ENCODE assay signal across 16 cellular contexts in the genomic region with DNA sequence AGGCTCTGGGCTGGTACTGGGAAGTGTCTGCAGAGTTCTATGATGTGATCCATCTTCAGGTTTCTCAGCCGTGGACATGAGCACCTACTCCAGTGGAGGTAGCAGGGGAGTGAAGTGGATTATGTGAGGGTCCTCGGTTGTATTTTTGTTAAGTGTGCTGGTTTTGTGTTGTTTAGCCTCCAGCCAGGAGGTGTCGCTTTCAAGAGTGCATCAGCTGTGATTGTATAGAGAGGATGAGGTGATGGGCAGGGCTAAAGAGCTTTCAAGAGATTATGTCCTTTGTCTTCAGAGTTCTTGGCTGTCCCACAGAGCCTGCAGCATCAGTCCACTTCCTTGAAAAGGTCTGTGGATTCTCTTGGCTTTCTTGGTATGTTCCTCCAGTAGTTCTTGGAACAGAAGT.
A peak's percentile ranks its signal among the peaks of the same experiment; 100 is the strongest.
DNase-seq lines count a peak whose midpoint lies in the region; ATAC-seq and TF ChIP-seq lines count a peak whose summit lies in the region.
"Had no signal": no experiment of that assay in that cellular context is flagged by ENCODE, and none has a peak within 500 bp of the region (broad histone marks: within the 10 kb centered on the region; RNA-seq: fewer than 3 reads in every experiment).

No MANE protein-coding gene starts in this region.

- peaks cover 12% of the 10 kb centered on the region; the same call in 2 of the 3 replicates for H3K9me3 Mint-ChIP-seq in GM23338

- H3K4me1 ChIP-seq in BLaER1 (peaks cover 10% of the 10 kb centered on the region), GM23338 (ENCODE audit: insufficient read depth) (no peaks in the 10 kb centered on the region), OCI-LY7 (ENCODE audit: insufficient read depth, low read length, poor library complexity, severe bottlenecking) (no peaks in the 10 kb centered on the region)
- H3K4me1 ChIP-seq: Caco-2 had no signal

- no peaks in the 10 kb centered on the region for H3K4me1 Mint-ChIP-seq in GM23338
- H3K4me1 Mint-ChIP-seq: CD4-positive, CD25-positive, alpha-beta regulatory T cell had no signal

- H3F3A ChIP-seq in GM23338 (replicated peaks; ENCODE audit: low read depth): no peaks in the 10 kb centered on the region

- H3K4me3 Mint-ChIP-seq in GM23338: no peak overlapping the region
- H3K4me3 Mint-ChIP-seq: CD4-positive, CD25-positive, alpha-beta regulatory T cell; CD8-positive, alpha-beta T cell had no signal

- CTCF ChIA-PET in OCI-LY7 (lab: Charles Lee; ENCODE audit: unreplicated experiment): no interaction called here

- DNase-seq in GM23338 (ENCODE audit: low spot score) (peak; percentile 3), OCI-LY7 (ENCODE audit: low spot score) (no peak), coronary artery (ENCODE audit: low spot score) (no peak), NCI-H1105 (lab: John Stamatoyannopoulos, UW) (no peak), NCI-H345 treated with DMSO at 0.1 percent for 48 hours (lab: John Stamatoyannopoulos, UW; ENCODE audit: unreplicated experiment) (no peak)
- DNase-seq: C1 segment of cervical spinal cord; Caco-2; CD4-positive, CD25-positive, alpha-beta regulatory T cell; CD8-positive, alpha-beta T cell; DMS153; DND-41; GOT3; HCEC 1CT had no signal

- H4K20me1 ChIP-seq in BLaER1: no peaks in the 10 kb centered on the region
- H4K20me1 ChIP-seq in GM23338 (replicated peaks; ENCODE audit: insufficient read depth): no peaks in the 10 kb centered on the region
- H4K20me1 ChIP-seq in OCI-LY7 (ENCODE audit: insufficient read depth, low read length): no peaks in the 10 kb centered on the region

- H3K9me2 ChIP-seq in GM23338 (ENCODE audit: insufficient read depth) (0 out of 2 replicates have a peak, but pooled peaks cover 2% of the 10 kb centered on the region), OCI-LY7 (ENCODE audit: insufficient read depth, low read length) (no peaks in the 10 kb centered on the region)

- H3K36me3 Mint-ChIP-seq in GM23338 (ENCODE audit: low read depth): no peaks in the 10 kb centered on the region
- H3K36me3 Mint-ChIP-seq: CD4-positive, CD25-positive, alpha-beta regulatory T cell; CD8-positive, alpha-beta T cell had no signal

- H3K9ac ChIP-seq in BLaER1: no peak overlapping the region

- H3K27me3 Mint-ChIP-seq in GM23338 (ENCODE audit: insufficient read depth, low read depth, poor library complexity): peaks cover 3% of the 10 kb centered on the region
- H3K27me3 Mint-ChIP-seq: CD4-positive, CD25-positive, alpha-beta regulatory T cell had no signal

- no peak overlapping the region for H3K27ac Mint-ChIP-seq in GM23338
- H3K27ac Mint-ChIP-seq: CD4-positive, CD25-positive, alpha-beta regulatory T cell; CD8-positive, alpha-beta T cell had no signal

- peak; percentile 45 for TF ChIP-seq CTCF in 22Rv1 (IDR thresholded peaks at IDR 0.05)
- 0 out of 4 replicates have a peak, but pooled peaks have one; percentile 9 to 11 for TF ChIP-seq CTCF in GM23338 (conservative IDR thresholded peaks at IDR 0.05; ENCODE audit: low read depth in 2 of 2)
- 0 out of 2 replicates have a peak, but pooled peaks have one; percentile 7 for TF ChIP-seq CTCF in OCI-LY7 (conservative IDR thresholded peaks at IDR 0.05; ENCODE audit: low read length)
- TF ChIP-seq CTCF in coronary artery (IDR thresholded peaks at IDR 0.05): no peak

- H3K36me3 ChIP-seq in BLaER1: no peaks in the 10 kb centered on the region
- no peaks in the 10 kb centered on the region for H3K36me3 ChIP-seq in GM23338 (ENCODE audit: insufficient read depth)
- no peaks in the 10 kb centered on the region for H3K36me3 ChIP-seq in OCI-LY7 (ENCODE audit: insufficient read depth, low read length)

- no TSS peak for BruUV-seq in OCI-LY7 (replicated peaks; lab: Mats Ljungman, UMichigan)

- H3K27ac ChIP-seq in 22Rv1 (no peak overlapping the region), BLaER1 (no peak overlapping the region), GM23338 (ENCODE audit: low read depth) (no peak overlapping the region), OCI-LY7 (ENCODE audit: low read depth, low read length, poor library complexity, severe bottlenecking) (no peak overlapping the region), coronary artery (no peak overlapping the region)

- H3K27me3 ChIP-seq in BLaER1: no peaks in the 10 kb centered on the region
- no peaks in the 10 kb centered on the region for H3K27me3 ChIP-seq in GM23338 (ENCODE audit: insufficient read depth)

- H3K4me2 ChIP-seq in BLaER1 (peak overlapping the region; percentile 54), GM23338 (no peak overlapping the region), OCI-LY7 (ENCODE audit: low read length) (no peak overlapping the region)

- no peak overlapping the region for H2AFZ ChIP-seq in GM23338
- H2AFZ ChIP-seq in OCI-LY7 (ENCODE audit: low read length): no peak overlapping the region

- intact Hi-C loops in OCI-LY7 (cut with micrococcal nuclease; ENCODE audit: unreplicated experiment): no loop called here

- ATAC-seq in GM23338 (no peak), GM21423 (IDR thresholded peaks at IDR 0.05; ENCODE audit: unreplicated experiment) (no peak)
- ATAC-seq: CD8-positive, alpha-beta T cell had no signal

- no peaks in the 10 kb centered on the region for H3K79me2 ChIP-seq in GM23338 (replicated peaks; ENCODE audit: insufficient read depth)
- H3K79me2 ChIP-seq in OCI-LY7 (ENCODE audit: insufficient read depth, low read depth, low read length): no peaks in the 10 kb centered on the region

- POLR2A ChIA-PET in OCI-LY7 (lab: Charles Lee): no interaction called here

- peaks cover 29% of the 10 kb centered on the region for H3K9me3 ChIP-seq in BLaER1
- no peaks in the 10 kb centered on the region for H3K9me3 ChIP-seq in OCI-LY7 (ENCODE audit: low read length)
- H3K9me3 ChIP-seq: Caco-2 had no signal

- no peak overlapping the region for H3K4me3 ChIP-seq in BLaER1
- no peak overlapping the region for H3K4me3 ChIP-seq in GM23338
- H3K4me3 ChIP-seq in OCI-LY7 (ENCODE audit: low read depth, low read length, poor library complexity, severe bottlenecking): no peak overlapping the region
- no peak overlapping the region for H3K4me3 ChIP-seq in coronary artery

TF ChIP-seq in GM23338, 12 proteins besides CTCF, POLR2A, EP300 and RAD21:
- no peak for TF ChIP-seq EZH2phosphoT487 (IDR thresholded peaks at IDR 0.05; ENCODE audit: unreplicated experiment)
- TF ChIP-seq EZH2 (IDR thresholded peaks at IDR 0.05; ENCODE audit: low read depth, unreplicated experiment): no peak
- TF ChIP-seq POLR2AphosphoS5 (IDR thresholded peaks at IDR 0.05; ENCODE audit: low read depth): no peak
- no peak for TF ChIP-seq NANOG (IDR thresholded peaks at IDR 0.05; ENCODE audit: borderline replicate concordance)
- TF ChIP-seq ZNF331 (CRISPR knock-in tag; IDR thresholded peaks at IDR 0.05; ENCODE audit: low read depth): no peak
- no peak for TF ChIP-seq JUNB (IDR thresholded peaks at IDR 0.05; ENCODE audit: unreplicated experiment)
